1 cellular context compared by ENCODE assay signal in genomic region chr1:2412395-2412772, GRCh38.
A peak's percentile ranks its signal among the peaks of the same experiment; 100 is the strongest.
TF ChIP-seq lines count a peak whose summit lies in the region.

Gene PEX10 (minus strand): TSS chr1:2412564. CDS start chr1:2412502, 62 bp downstream.

TF ChIP-seq in GM23338, 12 proteins besides CTCF, POLR2A, EP300 and RAD21 (continued from another document):
- TF ChIP-seq ETS1 (IDR thresholded peaks at IDR 0.05) = 0 out of 2 replicates have a peak, but pooled peaks have one; percentile 27
- TF ChIP-seq POLR2AphosphoS5 (IDR thresholded peaks at IDR 0.05; ENCODE audit: low read depth) = peak; percentile 53; the same call in 1 of the 2 replicates
